ENCODE assay signal across 1 cellular context in genomic region chr19:53882391-53883050, GRCh38.
TF ChIP-seq lines count a peak whose summit lies in the region.

No MANE protein-coding gene starts in this region.

TF ChIP-seq in H1, 55 proteins besides CTCF, POLR2A, EP300 and RAD21:
- peak; percentile 48 for TF ChIP-seq KDM4A (IDR thresholded peaks at IDR 0.05; ENCODE audit: low read depth, low read length, severe bottlenecking)
- TF ChIP-seq MAX (IDR thresholded peaks at IDR 0.05): no peak
- TF ChIP-seq, protein P1, sequence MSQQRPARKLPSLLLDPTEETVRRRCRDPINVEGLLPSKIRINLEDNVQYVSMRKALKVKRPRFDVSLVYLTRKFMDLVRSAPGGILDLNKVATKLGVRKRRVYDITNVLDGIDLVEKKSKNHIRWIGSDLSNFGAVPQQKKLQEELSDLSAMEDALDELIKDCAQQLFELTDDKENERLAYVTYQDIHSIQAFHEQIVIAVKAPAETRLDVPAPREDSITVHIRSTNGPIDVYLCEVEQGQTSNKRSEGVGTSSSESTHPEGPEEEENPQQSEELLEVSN (IDR thresholded peaks at IDR 0.05): 0 out of 2 replicates have a peak, but pooled peaks have one; percentile 1
- TF ChIP-seq YY1 (IDR thresholded peaks at IDR 0.05; ENCODE audit: low read depth, low read length): no peak
- TF ChIP-seq ZNF274 (IDR thresholded peaks at IDR 0.05; ENCODE audit: borderline replicate concordance, extremely low read depth, low read length): no peak
- peak; percentile 31 for TF ChIP-seq SAP30 (IDR thresholded peaks at IDR 0.05; ENCODE audit: insufficient read depth, insufficient replicate concordance, low read length)
